19 cellular contexts compared by ENCODE assay signal in the genomic region with DNA sequence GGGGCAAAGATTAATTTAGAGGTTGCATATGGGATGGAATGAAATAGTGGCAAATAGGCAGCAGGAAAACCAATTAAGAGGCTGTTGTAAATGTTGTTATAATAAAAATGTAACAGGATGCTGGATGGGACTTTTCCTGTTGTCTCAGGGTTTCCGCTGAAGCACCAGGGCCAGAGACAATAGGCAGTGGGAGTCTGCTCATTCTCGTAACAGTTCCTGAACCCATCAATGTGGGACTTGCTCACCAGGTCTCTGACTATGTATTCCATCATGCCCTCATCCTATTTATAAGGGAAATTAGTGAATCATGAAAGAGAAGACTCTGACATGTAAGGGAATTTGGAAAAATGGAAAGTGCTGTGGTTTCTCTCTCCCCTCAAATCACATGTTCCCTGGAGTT. TPM values are rescaled to one million over a fixed set of nuclear protein-coding genes. Genes with fewer than 3 reads are reported as not detected.
DNase-seq lines count a peak whose midpoint lies in the region; ATAC-seq and TF ChIP-seq lines count a peak whose summit lies in the region.
"Had no signal": no experiment of that assay in that cellular context is flagged by ENCODE, and none has a peak within 500 bp of the region (broad histone marks: within the 10 kb centered on the region; RNA-seq: fewer than 3 reads in every experiment).

No MANE protein-coding gene starts in this region.

- TF ChIP-seq POLR2A in gastroesophageal sphincter (IDR thresholded peaks at IDR 0.05) (no peak), suprapubic skin (IDR thresholded peaks at IDR 0.05) (no peak), stomach (IDR thresholded peaks at IDR 0.05) (no peak)

- no peak for TF ChIP-seq EP300 in gastroesophageal sphincter (IDR thresholded peaks at IDR 0.05)
- no peak for TF ChIP-seq EP300 in suprapubic skin (IDR thresholded peaks at IDR 0.05)
- TF ChIP-seq EP300 in stomach (IDR thresholded peaks at IDR 0.05): no peak

- POLR2A ChIA-PET in HEK293 (lab: Yijun Ruan, JAX): no interaction called here
- POLR2A ChIA-PET in CD8-positive, alpha-beta memory T cell (lab: Charles Lee): no interaction called here

- peaks cover 14 to 22% (median 19%) of the 10 kb centered on the region in 3 donors for H3K4me1 Mint-ChIP-seq in CD8-positive, alpha-beta memory T cell

- no peak overlapping the region for H3K27ac ChIP-seq in HEK293 (ENCODE audit: extremely low read depth, low read depth, low read length)
- H3K27ac ChIP-seq in ascending aorta: peak overlapping the region; percentile 83 to 96
- peak overlapping the region; percentile 29 to 59 (median 48) for H3K27ac ChIP-seq in gastroesophageal sphincter
- peak overlapping the region; percentile 64 for H3K27ac ChIP-seq in suprapubic skin
- H3K27ac ChIP-seq in stomach: peak overlapping the region in 1 of 5 donors; percentile 37
- H3K27ac ChIP-seq in caudate nucleus (ENCODE audit: low read depth, low read length): no peak overlapping the region
- no peak overlapping the region for H3K27ac ChIP-seq in CD8-positive, alpha-beta memory T cell (ENCODE audit: low read depth, low read length)

- H3K27me3 ChIP-seq in ascending aorta: no peaks in the 10 kb centered on the region
- H3K27me3 ChIP-seq in gastroesophageal sphincter: no peaks in the 10 kb centered on the region
- no peaks in the 10 kb centered on the region for H3K27me3 ChIP-seq in suprapubic skin
- H3K27me3 ChIP-seq in stomach: no peaks in the 10 kb centered on the region
- no peaks in the 10 kb centered on the region for H3K27me3 ChIP-seq in CD8-positive, alpha-beta memory T cell (ENCODE audit: insufficient read depth, low read length, poor library complexity, severe bottlenecking)
- H3K27me3 ChIP-seq: MG63 had no signal

- TF ChIP-seq CTCF in HEK293 (tag by site-specific recombination; IDR thresholded peaks at IDR 0.05) (no peak), ascending aorta (IDR thresholded peaks at IDR 0.05) (no peak), gastroesophageal sphincter (IDR thresholded peaks at IDR 0.05) (no peak), suprapubic skin (IDR thresholded peaks at IDR 0.05) (no peak), stomach (IDR thresholded peaks at IDR 0.05) (no peak)

- H3K27me3 Mint-ChIP-seq in CD8-positive, alpha-beta memory T cell: peaks cover 4 to 9% of the 10 kb centered on the region in 2 donors
- H3K27me3 Mint-ChIP-seq: CD4-positive, CD25-positive, alpha-beta regulatory T cell had no signal

- ATAC-seq in gastroesophageal sphincter (peak; percentile 13), HG03432 (IDR thresholded peaks at IDR 0.05; ENCODE audit: unreplicated experiment) (no peak)

- H3K27ac Mint-ChIP-seq in CD8-positive, alpha-beta memory T cell: no peak overlapping the region
- H3K27ac Mint-ChIP-seq: B cell; CD4-positive, CD25-positive, alpha-beta regulatory T cell had no signal

- CTCF ChIA-PET in HEK293 (lab: Yijun Ruan, JAX): interaction anchor here (0.6 to 1.4 kb wide), 3 partner anchors 65 to 533 kb away, joined by 3 to 5 read pairs (median 4); no protein-coding TSS in a partner anchor
- CTCF ChIA-PET in CD8-positive, alpha-beta memory T cell (lab: Charles Lee): interaction anchor here (1.5 kb wide), 1 partner anchor 64 kb away, joined by 5 read pairs; no protein-coding TSS in a partner anchor

- no peak overlapping the region for H3K4me3 Mint-ChIP-seq in CD8-positive, alpha-beta memory T cell
- H3K4me3 Mint-ChIP-seq: B cell; CD4-positive, CD25-positive, alpha-beta regulatory T cell had no signal

- H3K9me3 Mint-ChIP-seq in CD8-positive, alpha-beta memory T cell: no peaks in the 10 kb centered on the region
- H3K9me3 Mint-ChIP-seq: CD4-positive, CD25-positive, alpha-beta regulatory T cell had no signal

- WGBS in gastroesophageal sphincter (ENCODE audit: low coverage in 1 of 2), 2 donors: 95 to 100% methylated on average over 2 of the region's 2 CpGs
- WGBS in suprapubic skin: 87% methylated on average over 2 of the region's 2 CpGs
- 81 to 93% (median 86%) methylated on average over 2 of the region's 2 CpGs for WGBS in stomach, 5 donors

- peaks cover 0 to 6% (median 1%) of the 10 kb centered on the region in 3 donors for H3K36me3 Mint-ChIP-seq in CD8-positive, alpha-beta memory T cell
- H3K36me3 Mint-ChIP-seq: CD4-positive, CD25-positive, alpha-beta regulatory T cell had no signal

- H3K4me1 ChIP-seq in HEK293 (ENCODE audit: control insufficient read depth, insufficient read depth, low read length): no peaks in the 10 kb centered on the region
- H3K4me1 ChIP-seq in ascending aorta: peaks cover 12 to 29% of the 10 kb centered on the region in 2 donors
- peaks cover 10 to 54% (median 13%) of the 10 kb centered on the region in 3 donors for H3K4me1 ChIP-seq in gastroesophageal sphincter
- H3K4me1 ChIP-seq in suprapubic skin: peaks cover 32% of the 10 kb centered on the region
- peaks cover 5 to 28% (median 16%) of the 10 kb centered on the region in 4 donors for H3K4me1 ChIP-seq in stomach
- H3K4me1 ChIP-seq in CD8-positive, alpha-beta memory T cell (ENCODE audit: insufficient read depth, low read length): peaks cover 2% of the 10 kb centered on the region

- H3K36me3 ChIP-seq in HEK293 (ENCODE audit: control insufficient read depth in 2 of 2, insufficient read depth in 1 of 2, low read length in 2 of 2) (no peaks in the 10 kb centered on the region), ascending aorta (no peaks in the 10 kb centered on the region), gastroesophageal sphincter (no peaks in the 10 kb centered on the region), suprapubic skin (no peaks in the 10 kb centered on the region), stomach (no peaks in the 10 kb centered on the region)
- no peaks in the 10 kb centered on the region for H3K36me3 ChIP-seq in CD8-positive, alpha-beta memory T cell (ENCODE audit: insufficient read depth, low read length)
- H3K36me3 ChIP-seq: MG63 had no signal

- H3K9me3 ChIP-seq in HEK293 (ENCODE audit: control insufficient read depth, insufficient read depth, low read depth, low read length) (no peaks in the 10 kb centered on the region), ascending aorta (no peaks in the 10 kb centered on the region), gastroesophageal sphincter (no peaks in the 10 kb centered on the region), suprapubic skin (no peaks in the 10 kb centered on the region), stomach (no peaks in the 10 kb centered on the region)
- H3K9me3 ChIP-seq in CD8-positive, alpha-beta memory T cell (ENCODE audit: low read length): no peaks in the 10 kb centered on the region
- H3K9me3 ChIP-seq: MG63 had no signal

- H3K4me3 ChIP-seq in HEK293 (ENCODE audit: low read depth, low read length) (no peak overlapping the region), ascending aorta (no peak overlapping the region), gastroesophageal sphincter (no peak overlapping the region), suprapubic skin (no peak overlapping the region), stomach (no peak overlapping the region)
- no peak overlapping the region for H3K4me3 ChIP-seq in CD8-positive, alpha-beta memory T cell (ENCODE audit: low read length)
- H3K4me3 ChIP-seq: MG63 had no signal

- intact Hi-C loops in ascending aorta (cut with DNase I): loop anchor here (10.0 kb wide), 1 partner anchor 540 kb away; a partner anchor contains a TSS
- intact Hi-C loops in stomach (cut with DNase I; ENCODE audit: low total_unique reads): no loop called here

- DNase-seq in ascending aorta (ENCODE audit: low spot score in 2 of 2): no peak
- no peak for DNase-seq in suprapubic skin (ENCODE audit: low spot score in 2 of 2)
- no peak for DNase-seq in stomach
- no peak for DNase-seq in caudate nucleus (lab: John Stamatoyannopoulos, UW)
- no peak for DNase-seq in CD8-positive, alpha-beta memory T cell
- DNase-seq: CD4-positive, CD25-positive, alpha-beta regulatory T cell; DMS53; H7; MG63; NCI-H1092 treated with DMSO at 0.1 percent for 48 hours; NCI-H1694; NCI-H2107; NCI-H345; NCI-H69; RPMI8226 had no signal

TF ChIP-seq in HEK293, 187 proteins besides CTCF, POLR2A, EP300 and RAD21:
- TF ChIP-seq PRDM1 (tag by site-specific recombination; IDR thresholded peaks at IDR 0.05) (0 out of 2 replicates have a peak, but pooled peaks have one; percentile 47), ZNF48 (tag by site-specific recombination; IDR thresholded peaks at IDR 0.05) (no peak), ZNF266 (tag by site-specific recombination; IDR thresholded peaks at IDR 0.05; ENCODE audit: low read depth) (no peak)
- TF ChIP-seq, protein P1, sequence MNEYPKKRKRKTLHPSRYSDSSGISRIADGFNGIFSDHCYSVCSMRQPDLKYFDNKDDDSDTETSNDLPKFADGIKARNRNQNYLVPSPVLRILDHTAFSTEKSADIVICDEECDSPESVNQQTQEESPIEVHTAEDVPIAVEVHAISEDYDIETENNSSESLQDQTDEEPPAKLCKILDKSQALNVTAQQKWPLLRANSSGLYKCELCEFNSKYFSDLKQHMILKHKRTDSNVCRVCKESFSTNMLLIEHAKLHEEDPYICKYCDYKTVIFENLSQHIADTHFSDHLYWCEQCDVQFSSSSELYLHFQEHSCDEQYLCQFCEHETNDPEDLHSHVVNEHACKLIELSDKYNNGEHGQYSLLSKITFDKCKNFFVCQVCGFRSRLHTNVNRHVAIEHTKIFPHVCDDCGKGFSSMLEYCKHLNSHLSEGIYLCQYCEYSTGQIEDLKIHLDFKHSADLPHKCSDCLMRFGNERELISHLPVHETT (tag by site-specific recombination; IDR thresholded peaks at IDR 0.05): no peak

RNA-seq across cellular contexts. Expression of a gene that starts 23.5 kb away (rescaled TPM):
- total RNA-seq in ascending aorta (22.4 TPM), gastroesophageal sphincter (100 to 1,000 TPM in 1 of 4 donors, 10 to 100 TPM in 3; 61.3 to 138 (median 79.5) TPM), suprapubic skin (100 to 1,000 TPM in 1 of 4 donors, 10 to 100 TPM in 3; 54.1 to 136 (median 69.8) TPM), stomach (10 to 100 TPM in 4 of 5 donors, under 1 TPM in 1; 0.87 to 86.2 (median 37.3) TPM)
- 10 to 100 TPM; 14.7 to 28.3 (median 20.9) TPM for polyA plus RNA-seq in stomach
- 10 to 100 TPM in 1 of 2 experiments, 1 to 10 TPM in 1; 9.2 to 10.4 TPM for total RNA-seq in CD8-positive, alpha-beta memory T cell
- polyA plus RNA-seq in CD8-positive, alpha-beta memory T cell: 21.8 TPM

Comparison
In these comparisons a context has a peak if more than half of its experiments do, and no peak if none do; other contexts are left out.
1. H3K27ac ChIP-seq: peak in ascending aorta (2 of 2), gastroesophageal sphincter (4 of 4) and suprapubic skin (single experiment); none in HEK293 (single experiment), caudate nucleus (single experiment) and CD8-positive, alpha-beta memory T cell (single experiment).